1 cellular context compared by ENCODE assay signal in genomic region chrX:45769919-45770582, GRCh38.
TF ChIP-seq lines count a peak whose summit lies in the region.

No MANE protein-coding gene starts in this region.

TF ChIP-seq in HepG2, 621 proteins besides CTCF, POLR2A, EP300 and RAD21 (continued from another document and continues in another):
- TF ChIP-seq, protein P1, sequence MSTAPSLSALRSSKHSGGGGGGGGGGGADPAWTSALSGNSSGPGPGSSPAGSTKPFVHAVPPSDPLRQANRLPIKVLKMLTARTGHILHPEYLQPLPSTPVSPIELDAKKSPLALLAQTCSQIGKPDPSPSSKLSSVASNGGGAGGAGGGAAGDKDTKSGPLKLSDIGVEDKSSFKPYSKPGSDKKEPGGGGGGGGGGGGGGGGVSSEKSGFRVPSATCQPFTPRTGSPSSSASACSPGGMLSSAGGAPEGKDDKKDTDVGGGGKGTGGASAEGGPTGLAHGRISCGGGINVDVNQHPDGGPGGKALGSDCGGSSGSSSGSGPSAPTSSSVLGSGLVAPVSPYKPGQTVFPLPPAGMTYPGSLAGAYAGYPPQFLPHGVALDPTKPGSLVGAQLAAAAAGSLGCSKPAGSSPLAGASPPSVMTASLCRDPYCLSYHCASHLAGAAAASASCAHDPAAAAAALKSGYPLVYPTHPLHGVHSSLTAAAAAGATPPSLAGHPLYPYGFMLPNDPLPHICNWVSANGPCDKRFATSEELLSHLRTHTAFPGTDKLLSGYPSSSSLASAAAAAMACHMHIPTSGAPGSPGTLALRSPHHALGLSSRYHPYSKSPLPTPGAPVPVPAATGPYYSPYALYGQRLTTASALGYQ (CRISPR knock-in tag; IDR thresholded peaks at IDR 0.05) = no peak
- no peak for TF ChIP-seq ZNF546 (CRISPR knock-in tag; conservative IDR thresholded peaks at IDR 0.05)
- TF ChIP-seq PHF21A (CRISPR knock-in tag; IDR thresholded peaks at IDR 0.05) = no peak
- TF ChIP-seq, protein P2, sequence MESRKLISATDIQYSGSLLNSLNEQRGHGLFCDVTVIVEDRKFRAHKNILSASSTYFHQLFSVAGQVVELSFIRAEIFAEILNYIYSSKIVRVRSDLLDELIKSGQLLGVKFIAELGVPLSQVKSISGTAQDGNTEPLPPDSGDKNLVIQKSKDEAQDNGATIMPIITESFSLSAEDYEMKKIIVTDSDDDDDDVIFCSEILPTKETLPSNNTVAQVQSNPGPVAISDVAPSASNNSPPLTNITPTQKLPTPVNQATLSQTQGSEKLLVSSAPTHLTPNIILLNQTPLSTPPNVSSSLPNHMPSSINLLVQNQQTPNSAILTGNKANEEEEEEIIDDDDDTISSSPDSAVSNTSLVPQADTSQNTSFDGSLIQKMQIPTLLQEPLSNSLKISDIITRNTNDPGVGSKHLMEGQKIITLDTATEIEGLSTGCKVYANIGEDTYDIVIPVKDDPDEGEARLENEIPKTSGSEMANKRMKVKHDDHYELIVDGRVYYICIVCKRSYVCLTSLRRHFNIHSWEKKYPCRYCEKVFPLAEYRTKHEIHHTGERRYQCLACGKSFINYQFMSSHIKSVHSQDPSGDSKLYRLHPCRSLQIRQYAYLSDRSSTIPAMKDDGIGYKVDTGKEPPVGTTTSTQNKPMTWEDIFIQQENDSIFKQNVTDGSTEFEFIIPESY (CRISPR knock-in tag; IDR thresholded peaks at IDR 0.05) = no peak
- no peak for TF ChIP-seq NCOR1 (IDR thresholded peaks at IDR 0.05; ENCODE audit: borderline replicate concordance, low read length)
- TF ChIP-seq ZMYM4 (CRISPR knock-in tag; IDR thresholded peaks at IDR 0.05) = peak; percentile 64
- TF ChIP-seq ZSCAN21 (CRISPR knock-in tag; IDR thresholded peaks at IDR 0.05; ENCODE audit: borderline replicate concordance) = no peak
- TF ChIP-seq POLR2G (IDR thresholded peaks at IDR 0.05; ENCODE audit: low read depth, low read length) = peak; percentile 49; the same call in 1 of the 2 replicates
- TF ChIP-seq, protein P3, sequence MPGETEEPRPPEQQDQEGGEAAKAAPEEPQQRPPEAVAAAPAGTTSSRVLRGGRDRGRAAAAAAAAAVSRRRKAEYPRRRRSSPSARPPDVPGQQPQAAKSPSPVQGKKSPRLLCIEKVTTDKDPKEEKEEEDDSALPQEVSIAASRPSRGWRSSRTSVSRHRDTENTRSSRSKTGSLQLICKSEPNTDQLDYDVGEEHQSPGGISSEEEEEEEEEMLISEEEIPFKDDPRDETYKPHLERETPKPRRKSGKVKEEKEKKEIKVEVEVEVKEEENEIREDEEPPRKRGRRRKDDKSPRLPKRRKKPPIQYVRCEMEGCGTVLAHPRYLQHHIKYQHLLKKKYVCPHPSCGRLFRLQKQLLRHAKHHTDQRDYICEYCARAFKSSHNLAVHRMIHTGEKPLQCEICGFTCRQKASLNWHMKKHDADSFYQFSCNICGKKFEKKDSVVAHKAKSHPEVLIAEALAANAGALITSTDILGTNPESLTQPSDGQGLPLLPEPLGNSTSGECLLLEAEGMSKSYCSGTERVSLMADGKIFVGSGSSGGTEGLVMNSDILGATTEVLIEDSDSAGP (CRISPR knock-in tag; IDR thresholded peaks at IDR 0.05; ENCODE audit: borderline replicate concordance) = peak; percentile 22; the same call in 1 of the 2 replicates
- no peak for TF ChIP-seq ISX (CRISPR knock-in tag; conservative IDR thresholded peaks at IDR 0.05)
- TF ChIP-seq MTA1 (CRISPR knock-in tag; IDR thresholded peaks at IDR 0.05; ENCODE audit: borderline replicate concordance) = no peak
- TF ChIP-seq RARA (CRISPR knock-in tag; IDR thresholded peaks at IDR 0.05) = peak; percentile 55; the same call in 1 of the 2 replicates
- no peak for TF ChIP-seq CEBPG (CRISPR knock-in tag; IDR thresholded peaks at IDR 0.05)
- no peak for TF ChIP-seq LCORL (IDR thresholded peaks at IDR 0.05)
- no peak for TF ChIP-seq LCORL (CRISPR knock-in tag; IDR thresholded peaks at IDR 0.05)
- TF ChIP-seq PAX8 (CRISPR knock-in tag; IDR thresholded peaks at IDR 0.05; ENCODE audit: borderline replicate concordance) = no peak
- TF ChIP-seq ZNF432 (CRISPR knock-in tag; IDR thresholded peaks at IDR 0.05; ENCODE audit: borderline replicate concordance) = no peak
- no peak for TF ChIP-seq NFIC (IDR thresholded peaks at IDR 0.05; ENCODE audit: low read length)
- TF ChIP-seq, protein P4, sequence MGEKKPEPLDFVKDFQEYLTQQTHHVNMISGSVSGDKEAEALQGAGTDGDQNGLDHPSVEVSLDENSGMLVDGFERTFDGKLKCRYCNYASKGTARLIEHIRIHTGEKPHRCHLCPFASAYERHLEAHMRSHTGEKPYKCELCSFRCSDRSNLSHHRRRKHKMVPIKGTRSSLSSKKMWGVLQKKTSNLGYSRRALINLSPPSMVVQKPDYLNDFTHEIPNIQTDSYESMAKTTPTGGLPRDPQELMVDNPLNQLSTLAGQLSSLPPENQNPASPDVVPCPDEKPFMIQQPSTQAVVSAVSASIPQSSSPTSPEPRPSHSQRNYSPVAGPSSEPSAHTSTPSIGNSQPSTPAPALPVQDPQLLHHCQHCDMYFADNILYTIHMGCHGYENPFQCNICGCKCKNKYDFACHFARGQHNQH (CRISPR knock-in tag; IDR thresholded peaks at IDR 0.05) = no peak
- no peak for TF ChIP-seq ZNF280D (CRISPR knock-in tag; IDR thresholded peaks at IDR 0.05)
- TF ChIP-seq, protein P5, sequence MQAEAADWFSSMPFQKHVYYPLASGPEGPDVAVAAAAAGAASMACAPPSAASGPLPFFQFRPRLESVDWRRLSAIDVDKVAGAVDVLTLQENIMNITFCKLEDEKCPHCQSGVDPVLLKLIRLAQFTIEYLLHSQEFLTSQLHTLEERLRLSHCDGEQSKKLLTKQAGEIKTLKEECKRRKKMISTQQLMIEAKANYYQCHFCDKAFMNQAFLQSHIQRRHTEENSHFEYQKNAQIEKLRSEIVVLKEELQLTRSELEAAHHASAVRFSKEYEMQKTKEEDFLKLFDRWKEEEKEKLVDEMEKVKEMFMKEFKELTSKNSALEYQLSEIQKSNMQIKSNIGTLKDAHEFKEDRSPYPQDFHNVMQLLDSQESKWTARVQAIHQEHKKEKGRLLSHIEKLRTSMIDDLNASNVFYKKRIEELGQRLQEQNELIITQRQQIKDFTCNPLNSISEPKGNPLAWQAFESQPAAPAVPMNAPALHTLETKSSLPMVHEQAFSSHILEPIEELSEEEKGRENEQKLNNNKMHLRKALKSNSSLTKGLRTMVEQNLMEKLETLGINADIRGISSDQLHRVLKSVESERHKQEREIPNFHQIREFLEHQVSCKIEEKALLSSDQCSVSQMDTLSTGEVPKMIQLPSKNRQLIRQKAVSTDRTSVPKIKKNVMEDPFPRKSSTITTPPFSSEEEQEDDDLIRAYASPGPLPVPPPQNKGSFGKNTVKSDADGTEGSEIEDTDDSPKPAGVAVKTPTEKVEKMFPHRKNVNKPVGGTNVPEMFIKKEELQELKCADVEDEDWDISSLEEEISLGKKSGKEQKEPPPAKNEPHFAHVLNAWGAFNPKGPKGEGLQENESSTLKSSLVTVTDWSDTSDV (CRISPR knock-in tag; IDR thresholded peaks at IDR 0.05) = no peak
- TF ChIP-seq SP4 (CRISPR knock-in tag; IDR thresholded peaks at IDR 0.05) = no peak
- TF ChIP-seq AFF4 (CRISPR knock-in tag; IDR thresholded peaks at IDR 0.05) = no peak
- TF ChIP-seq NFKBIZ (CRISPR knock-in tag; IDR thresholded peaks at IDR 0.05) = no peak
- no peak for TF ChIP-seq NR2F2 (IDR thresholded peaks at IDR 0.05; ENCODE audit: borderline replicate concordance, low read depth)
- peak; percentile 34; the same call in 1 of the 2 replicates for TF ChIP-seq ZNF362 (CRISPR knock-in tag; IDR thresholded peaks at IDR 0.05; ENCODE audit: borderline replicate concordance)
- TF ChIP-seq ZBTB4 (CRISPR knock-in tag; IDR thresholded peaks at IDR 0.05; ENCODE audit: borderline replicate concordance) = no peak
- peak; percentile 12 for TF ChIP-seq HNRNPK (IDR thresholded peaks at IDR 0.05; ENCODE audit: low read depth, low read length, poor library complexity, severe bottlenecking)
- TF ChIP-seq ZBTB39 (CRISPR knock-in tag; IDR thresholded peaks at IDR 0.05) = no peak
- no peak for TF ChIP-seq ZNF720 (CRISPR knock-in tag; IDR thresholded peaks at IDR 0.05)
- no peak for TF ChIP-seq ELF1 (CRISPR knock-in tag; IDR thresholded peaks at IDR 0.05)
